ENCODE assay signal across 26 cellular contexts in the genomic region with DNA sequence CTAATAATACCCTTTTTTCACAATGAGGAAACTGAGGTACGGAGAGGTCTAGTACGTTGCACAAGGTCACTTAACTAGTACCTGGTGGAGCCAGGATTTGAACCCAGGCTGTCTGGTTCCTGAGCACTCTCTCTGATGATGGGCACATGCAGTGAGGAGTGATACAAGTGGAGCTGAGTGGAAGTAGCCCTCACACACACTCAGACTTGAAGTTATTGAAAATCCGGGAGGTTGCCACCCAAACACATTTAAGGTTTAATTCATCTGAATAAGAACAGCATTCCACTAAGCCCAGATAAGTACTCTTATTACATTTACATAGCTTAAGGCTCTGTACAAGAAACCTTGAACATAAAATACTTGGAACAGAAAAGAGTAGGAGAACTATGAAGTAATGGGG. TPM values are rescaled to one million over a fixed set of nuclear protein-coding genes. Genes with fewer than 3 reads are reported as not detected.
DNase-seq lines count a peak whose midpoint lies in the region; ATAC-seq and TF ChIP-seq lines count a peak whose summit lies in the region.
"Had no signal": no experiment of that assay in that cellular context is flagged by ENCODE, and none has a peak within 500 bp of the region (broad histone marks: within the 10 kb centered on the region; RNA-seq: fewer than 3 reads in every experiment).

No MANE protein-coding gene starts in this region.

- H3K27ac Mint-ChIP-seq in activated T-cell treated with anti-CD3 and anti-CD28 coated beads, Interleukin-2, amount 50 U/mL, for 72 hours = peak overlapping the region; percentile 100
- H3K27ac Mint-ChIP-seq in activated CD8-positive, alpha-beta T cell treated with anti-CD3 and anti-CD28 coated beads for 36 hours = peak overlapping the region; percentile 92
- H3K27ac Mint-ChIP-seq: activated B cell treated with CpG ODN at 0.5 μM for 24 hours, neural progenitor cell had no signal

- TF ChIP-seq CTCF in activated CD8-positive, alpha-beta T cell treated with anti-CD3 and anti-CD28 coated beads for 36 hours (IDR thresholded peaks at IDR 0.05) = no peak
- no peak for TF ChIP-seq CTCF in left lung (IDR thresholded peaks at IDR 0.05)
- no peak for TF ChIP-seq CTCF in SK-N-SH (IDR thresholded peaks at IDR 0.05)

- TF ChIP-seq EP300 in SK-N-SH (IDR thresholded peaks at IDR 0.05; ENCODE audit: borderline replicate concordance in 1 of 2, low read depth in 1 of 2, low read length in 1 of 2) = no peak

- POLR2A ChIA-PET in activated CD8-positive, alpha-beta T cell treated with anti-CD3 and anti-CD28 coated beads for 36 hours (lab: Charles Lee) = interaction anchor here (0.7 to 12.7 kb wide), 10 partner anchors 12 to 587 kb away, joined by 3 to 270 read pairs (median 4); a partner anchor contains a TSS
- POLR2A ChIA-PET in SK-N-SH (lab: Yijun Ruan, JAX) = no interaction called here

- no peak overlapping the region for H2AFZ ChIP-seq in SK-N-SH (ENCODE audit: low read depth)
- H2AFZ ChIP-seq: neural progenitor cell, PC-9 had no signal

- H3K9me2 ChIP-seq in SK-N-SH = no peaks in the 10 kb centered on the region

- H3K9me3 ChIP-seq in left lung (no peaks in the 10 kb centered on the region), thymus (ENCODE audit: control insufficient read depth) (no peaks in the 10 kb centered on the region), SK-N-SH (no peaks in the 10 kb centered on the region)
- H3K9me3 ChIP-seq: gastrocnemius medialis, SJSA1, suprapubic skin had no signal

- WGBS in thymus = 89% methylated on average over 3 of the region's 3 CpGs
- 73% methylated on average over 3 of the region's 3 CpGs for WGBS in SK-N-SH (ENCODE audit: low lambda C conversion rate)

- peaks cover 0 to 2% of the 10 kb centered on the region in 2 donors for H3K9me3 Mint-ChIP-seq in activated T-cell treated with anti-CD3 and anti-CD28 coated beads, Interleukin-2, amount 50 U/mL, for 72 hours
- H3K9me3 Mint-ChIP-seq in activated CD8-positive, alpha-beta T cell treated with anti-CD3 and anti-CD28 coated beads for 36 hours = no peaks in the 10 kb centered on the region
- H3K9me3 Mint-ChIP-seq: activated B cell treated with CpG ODN at 0.5 μM for 24 hours, neural progenitor cell had no signal

- H3K4me3 ChIP-seq in left lung (no peak overlapping the region), thymus (ENCODE audit: low read length) (peak overlapping the region; percentile 94), SK-N-SH (ENCODE audit: low read depth in 2 of 2, low read length in 1 of 2) (no peak overlapping the region)
- H3K4me3 ChIP-seq: cardiac muscle cell, gastrocnemius medialis, neural progenitor cell, PC-9, SJSA1, smooth muscle cell, suprapubic skin had no signal

- no peak for DNase-seq in activated T-cell treated with anti-CD3 and anti-CD28 coated beads, Interleukin-2, amount 50 U/mL, for 72 hours
- DNase-seq in activated T-cell treated with anti-CD3 and anti-CD28 coated beads, Interleukin-2, amount 50 U/mL, for 1 hour = no peak
- DNase-seq in activated CD8-positive, alpha-beta T cell treated with anti-CD3 and anti-CD28 coated beads for 36 hours = no peak
- no peak for DNase-seq in left lung
- DNase-seq in NCI-H1436 treated with DMSO at 0.1 percent for 48 hours (lab: John Stamatoyannopoulos, UW) = no peak
- no peak for DNase-seq in SK-N-SH
- DNase-seq: activated B cell treated with CpG ODN at 0.5 μM for 24 hours; DMS53; erythroblast; gastrocnemius medialis; HCEC 1CT; mesenchymal stem cell; NCI-H1436; NCI-H345; PC-9; stimulated activated CD4-positive, alpha-beta T cell treated with anti-CD3 and anti-CD28 coated beads, Interleukin-4, amount 100 ng/mL, for 4 hours; T-helper 9 cell had no signal

- H3K4me1 ChIP-seq in left lung = no peaks in the 10 kb centered on the region
- peaks cover 38% of the 10 kb centered on the region for H3K4me1 ChIP-seq in thymus (ENCODE audit: control insufficient read depth, insufficient read depth, low read length)
- no peaks in the 10 kb centered on the region for H3K4me1 ChIP-seq in SK-N-SH (ENCODE audit: control insufficient read depth in 1 of 2, insufficient read depth in 2 of 2, low read depth in 1 of 2, low read length in 1 of 2)
- H3K4me1 ChIP-seq: gastrocnemius medialis, SJSA1, suprapubic skin had no signal

- H3K4me1 Mint-ChIP-seq in activated T-cell treated with anti-CD3 and anti-CD28 coated beads, Interleukin-2, amount 50 U/mL, for 72 hours (ENCODE audit: low read depth) = peaks cover 54% of the 10 kb centered on the region
- H3K4me1 Mint-ChIP-seq in activated CD8-positive, alpha-beta T cell treated with anti-CD3 and anti-CD28 coated beads for 36 hours (ENCODE audit: low read depth) = peaks cover 33% of the 10 kb centered on the region

- H3K27ac ChIP-seq in left lung (no peak overlapping the region), thymus (ENCODE audit: low read depth) (no peak overlapping the region), SK-N-SH (ENCODE audit: low read depth in 2 of 2, low read length in 1 of 2) (no peak overlapping the region)
- H3K27ac ChIP-seq: C4-2B, cardiac muscle cell, gastrocnemius medialis, neural progenitor cell, PC-9, SJSA1, suprapubic skin had no signal

- H3K4me2 ChIP-seq in SK-N-SH = no peak overlapping the region
- H3K4me2 ChIP-seq: neural progenitor cell, PC-9, smooth muscle cell had no signal

- CTCF ChIA-PET in activated CD8-positive, alpha-beta T cell treated with anti-CD3 and anti-CD28 coated beads for 36 hours (lab: Charles Lee) = interaction anchor here (1.4 to 11.2 kb wide), 6 partner anchors 10 to 119 kb away, joined by 3 to 130 read pairs (median 9); no protein-coding TSS in a partner anchor
- CTCF ChIA-PET in SK-N-SH (lab: Yijun Ruan, JAX) = no interaction called here

- no peaks in the 10 kb centered on the region for H3F3A ChIP-seq in SK-N-SH (replicated peaks; ENCODE audit: insufficient read depth)

- H3K27me3 ChIP-seq in left lung = peaks cover 0 to 50% of the 10 kb centered on the region in 2 donors
- H3K27me3 ChIP-seq in thymus (ENCODE audit: control insufficient read depth, insufficient read depth) = no peaks in the 10 kb centered on the region
- H3K27me3 ChIP-seq in SK-N-SH (ENCODE audit: insufficient read depth) = no peaks in the 10 kb centered on the region
- H3K27me3 ChIP-seq: cardiac muscle cell had no signal

- no peak for TF ChIP-seq RAD21 in SK-N-SH (IDR thresholded peaks at IDR 0.05; ENCODE audit: low read length)

- no peak for ATAC-seq in activated T-cell treated with anti-CD3 and anti-CD28 coated beads, Interleukin-2, amount 50 U/mL, for 72 hours (replicated peaks in 1 of 2)
- no peak for ATAC-seq in activated CD8-positive, alpha-beta T cell treated with anti-CD3 and anti-CD28 coated beads for 36 hours
- ATAC-seq in left lung = peak; percentile 53
- no peak for ATAC-seq in HG03342 (IDR thresholded peaks at IDR 0.05; ENCODE audit: unreplicated experiment)
- ATAC-seq: gastrocnemius medialis had no signal

- H4K20me1 ChIP-seq in SK-N-SH (ENCODE audit: insufficient read depth) = no peaks in the 10 kb centered on the region

- no peaks in the 10 kb centered on the region for H3K79me2 ChIP-seq in SK-N-SH (ENCODE audit: insufficient read depth)

- H3K27me3 Mint-ChIP-seq in activated T-cell treated with anti-CD3 and anti-CD28 coated beads, Interleukin-2, amount 50 U/mL, for 72 hours (ENCODE audit: low read depth) = no peaks in the 10 kb centered on the region
- H3K27me3 Mint-ChIP-seq in activated CD8-positive, alpha-beta T cell treated with anti-CD3 and anti-CD28 coated beads for 36 hours = no peaks in the 10 kb centered on the region
- H3K27me3 Mint-ChIP-seq: activated B cell treated with CpG ODN at 0.5 μM for 24 hours had no signal

- H3K36me3 ChIP-seq in left lung (no peaks in the 10 kb centered on the region), thymus (ENCODE audit: control insufficient read depth, insufficient read depth) (peaks cover 22% of the 10 kb centered on the region), SK-N-SH (replicated peaks in 1 of 2; ENCODE audit: control insufficient read depth in 1 of 2, insufficient read depth in 2 of 2, low read length in 1 of 2) (no peaks in the 10 kb centered on the region)
- H3K36me3 ChIP-seq: cardiac muscle cell, gastrocnemius medialis, neural progenitor cell, SJSA1, suprapubic skin had no signal

- intact Hi-C loops in activated CD8-positive, alpha-beta T cell treated with anti-CD3 and anti-CD28 coated beads for 36 hours (cut with micrococcal nuclease) = loop anchor here (5.0 kb wide), 1 partner anchor 37 kb away; no protein-coding TSS in a partner anchor
- intact Hi-C loops in left lung (cut with DNase I) = no loop called here

- H3K36me3 Mint-ChIP-seq in activated T-cell treated with anti-CD3 and anti-CD28 coated beads, Interleukin-2, amount 50 U/mL, for 72 hours (ENCODE audit: insufficient read depth in 2 of 2) = peaks cover 7 to 11% of the 10 kb centered on the region in 2 donors
- H3K36me3 Mint-ChIP-seq in activated CD8-positive, alpha-beta T cell treated with anti-CD3 and anti-CD28 coated beads for 36 hours (ENCODE audit: low read depth) = peaks cover 36% of the 10 kb centered on the region
- H3K36me3 Mint-ChIP-seq: neural progenitor cell had no signal

- H3K9ac ChIP-seq in SK-N-SH = no peak overlapping the region
- H3K9ac ChIP-seq: neural progenitor cell had no signal

- peak overlapping the region; percentile 80 to 92 for H3K4me3 Mint-ChIP-seq in activated T-cell treated with anti-CD3 and anti-CD28 coated beads, Interleukin-2, amount 50 U/mL, for 72 hours
- peak overlapping the region; percentile 80 for H3K4me3 Mint-ChIP-seq in activated CD8-positive, alpha-beta T cell treated with anti-CD3 and anti-CD28 coated beads for 36 hours
- H3K4me3 Mint-ChIP-seq: activated B cell treated with CpG ODN at 0.5 μM for 24 hours, neural progenitor cell had no signal

RNA-seq across cellular contexts. Expression of a gene that starts 4.8 kb away (rescaled TPM):
- 10 to 100 TPM; 56.4 to 59.4 TPM for total RNA-seq in activated T-cell treated with anti-CD3 and anti-CD28 coated beads, Interleukin-2, amount 50 U/mL, for 72 hours
- total RNA-seq in activated CD8-positive, alpha-beta T cell treated with anti-CD3 and anti-CD28 coated beads for 36 hours = 10 to 100 TPM; 83.2 to 86.8 TPM
- 1 to 10 TPM; 2.3 to 3.4 TPM for total RNA-seq in left lung
- polyA plus RNA-seq in thymus (51.5 TPM), SK-N-SH (2012; rRNA removed) (0.13 and 0.15 TPM in 2 replicates)
- polyA plus RNA-seq in SK-N-SH (2012; cell fraction: cytosol; rRNA removed) = 0.04 and 0.18 TPM in 2 replicates
- polyA plus RNA-seq in SK-N-SH (2012; cell fraction: nucleus; rRNA removed) = 0.10 and 0.14 TPM in 2 replicates
- total RNA-seq: dermis microvascular lymphatic vessel endothelial cell, PC-9, smooth muscle cell had no signal
- polyA plus RNA-seq: cardiac muscle cell, smooth muscle cell had no signal

RNA-seq across cellular contexts. Expression of a gene that starts 12.1 kb away (rescaled TPM):
- total RNA-seq in activated T-cell treated with anti-CD3 and anti-CD28 coated beads, Interleukin-2, amount 50 U/mL, for 72 hours = under 1 TPM; 0.46 to 0.77 TPM
- under 1 TPM; 0.34 TPM for total RNA-seq in activated CD8-positive, alpha-beta T cell treated with anti-CD3 and anti-CD28 coated beads for 36 hours
- total RNA-seq in left lung = under 1 TPM in 1 of 2 donors, not detected in 1; 0.16 TPM
- polyA plus RNA-seq in thymus (1.2 TPM), SK-N-SH (2012; rRNA removed) (not detected in 2 replicates)
- not detected in 2 replicates for polyA plus RNA-seq in SK-N-SH (2012; cell fraction: cytosol; rRNA removed)
- not detected in 2 replicates for polyA plus RNA-seq in SK-N-SH (2012; cell fraction: nucleus; rRNA removed)
- total RNA-seq: activated B cell treated with CpG ODN at 0.5 μM for 24 hours, cardiac muscle cell, dermis microvascular lymphatic vessel endothelial cell, gastrocnemius medialis, PC-9, SJSA1, smooth muscle cell, suprapubic skin had no signal
- polyA plus RNA-seq: cardiac muscle cell, smooth muscle cell had no signal

RNA-seq across cellular contexts. Expression of a gene that starts 54.5 kb away (rescaled TPM):
- total RNA-seq in activated T-cell treated with anti-CD3 and anti-CD28 coated beads, Interleukin-2, amount 50 U/mL, for 72 hours = 1 to 10 TPM; 1.4 to 2.5 TPM
- total RNA-seq in activated CD8-positive, alpha-beta T cell treated with anti-CD3 and anti-CD28 coated beads for 36 hours = 1 to 10 TPM; 2.2 to 2.3 TPM
- under 1 TPM; 0.17 to 0.42 TPM for total RNA-seq in left lung
- 3.3 TPM for polyA plus RNA-seq in thymus
- not detected in 2 replicates for polyA plus RNA-seq in SK-N-SH (2012; rRNA removed)
- polyA plus RNA-seq in SK-N-SH (2012; cell fraction: cytosol; rRNA removed) = not detected in 2 replicates
- polyA plus RNA-seq in SK-N-SH (2012; cell fraction: nucleus; rRNA removed) = 0.09 TPM in 1 of 2 replicates, not detected in the other
- total RNA-seq: cardiac muscle cell, dermis microvascular lymphatic vessel endothelial cell, gastrocnemius medialis, PC-9, SJSA1, smooth muscle cell had no signal
- polyA plus RNA-seq: cardiac muscle cell, smooth muscle cell had no signal

Comparison
In these comparisons a context has a peak if more than half of its experiments do, and no peak if none do; other contexts are left out.
1. RNA of a gene that starts 4.8 kb away (total RNA-seq): 83.2 to 86.8 TPM in activated CD8-positive, alpha-beta T cell treated with anti-CD3 and anti-CD28 coated beads for 36 hours and 56.4 to 59.4 TPM in activated T-cell treated with anti-CD3 and anti-CD28 coated beads, Interleukin-2, amount 50 U/mL, for 72 hours; 2.3 to 3.4 TPM in left lung; every median in the first group is over 10 times any median in the second.